ENCODE assay signal across 8 cellular contexts in the genomic region with DNA sequence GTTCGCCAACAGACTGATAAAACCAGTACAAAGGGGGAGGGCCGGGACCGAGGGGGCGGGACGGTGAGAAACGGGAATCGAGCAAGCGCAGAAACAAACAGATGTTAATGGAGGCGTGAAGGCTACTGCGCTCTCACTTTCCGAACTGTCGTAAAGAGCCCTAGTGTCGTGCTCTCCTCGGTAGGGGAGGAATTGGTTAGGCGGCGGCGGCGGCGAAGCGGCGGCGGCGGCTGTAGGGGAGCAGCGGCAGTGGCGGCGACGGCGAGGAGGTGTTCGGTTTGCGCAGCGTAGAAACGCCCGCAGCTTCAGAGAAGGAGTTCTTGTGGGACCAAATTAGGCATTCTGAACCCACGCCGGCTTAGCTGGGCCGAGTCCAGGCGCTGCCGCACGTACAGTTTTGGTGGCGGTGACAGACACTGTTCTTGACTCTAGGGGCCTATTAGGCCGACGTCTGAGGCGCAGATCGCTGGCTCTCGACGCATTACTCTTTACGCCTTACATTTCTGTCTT. TPM values are rescaled to one million over a fixed set of nuclear protein-coding genes. Genes with fewer than 3 reads are reported as not detected.
DNase-seq lines count a peak whose midpoint lies in the region; ATAC-seq and TF ChIP-seq lines count a peak whose summit lies in the region.

TSS of gene RNF111 (plus strand) at position 163 of the 510 bp plus-strand sequence. CDS start 43,160 bp downstream, outside the sequence.

- H3K27ac ChIP-seq in caudate nucleus (ENCODE audit: low read depth, low read length): peak within 1 kb of the TSS; percentile 88
- H3K27ac ChIP-seq in spleen: peak within 1 kb of the TSS; percentile 83 to 98 (median 96)

- WGBS in spleen, 5 donors: 0% methylated on average over 41 to 47 of the region's 47 CpGs

- H3K9me3 Mint-ChIP-seq in activated B cell treated with CpG ODN at 0.5 μM for 24 hours: no peaks in the 10 kb centered on the region

- H3K4me3 Mint-ChIP-seq in activated B cell treated with CpG ODN at 0.5 μM for 24 hours: peak within 1 kb of the TSS; percentile 95

- H3K4me1 Mint-ChIP-seq in activated B cell treated with CpG ODN at 0.5 μM for 24 hours: peaks cover 45% of the 10 kb centered on the region

- peak; percentile 6 to 63 (median 48) for TF ChIP-seq POLR2A in spleen (IDR thresholded peaks at IDR 0.05)

- POLR2A ChIA-PET in AG04449 (lab: Yijun Ruan, JAX): no interaction called here
- POLR2A ChIA-PET in activated B cell treated with CpG ODN at 0.5 μM for 24 hours (lab: Charles Lee): interaction anchor here (0.5 to 1.5 kb wide), 4 partner anchors 8 to 313 kb away, joined by 3 to 5 read pairs (median 4); no protein-coding TSS in a partner anchor

- no peaks in the 10 kb centered on the region for H3K27me3 Mint-ChIP-seq in activated B cell treated with CpG ODN at 0.5 μM for 24 hours

- H3K4me3 ChIP-seq in AG04449 (ENCODE audit: low read depth, low read length): peak within 1 kb of the TSS; percentile 99
- H3K4me3 ChIP-seq in spleen: peak within 1 kb of the TSS; percentile 78 to 95 (median 90)

- peaks cover 36% of the 10 kb centered on the region for H3K36me3 Mint-ChIP-seq in activated B cell treated with CpG ODN at 0.5 μM for 24 hours (ENCODE audit: low read depth)

- TF ChIP-seq CTCF in AG04449 (IDR thresholded peaks at IDR 0.05; ENCODE audit: insufficient read depth, low read length, missing control alignments) (no peak), activated B cell treated with CpG ODN at 0.5 μM for 24 hours (IDR thresholded peaks at IDR 0.05) (no peak), spleen (IDR thresholded peaks at IDR 0.05 in 8 of 11, conservative IDR thresholded peaks at IDR 0.05 in 3 of 11) (peak in 2 of 11 experiments; percentile 22 to 26)

- H3K27ac Mint-ChIP-seq in activated B cell treated with CpG ODN at 0.5 μM for 24 hours: peak within 1 kb of the TSS; percentile 94

- DNase-seq in AG04449 (ENCODE audit: low read depth, low spot score): peak; percentile 90
- peak; percentile 93 for DNase-seq in NCI-H345 (lab: John Stamatoyannopoulos, UW)
- DNase-seq in activated B cell treated with CpG ODN at 0.5 μM for 24 hours: peak; percentile 78
- DNase-seq in caudate nucleus (lab: John Stamatoyannopoulos, UW): peak in 60 of 61 donors; percentile 24 to 93 (median 82)
- peak; percentile 96 for DNase-seq in inferior parietal cortex (ENCODE audit: extremely low spot score)
- DNase-seq in spleen: peak; percentile 96

- H3K27me3 ChIP-seq in spleen (replicated peaks in 1 of 7): no peaks in the 10 kb centered on the region

- CTCF ChIA-PET in AG04449 (lab: Yijun Ruan, JAX) (interaction anchor here (0.8 to 3.2 kb wide), 5 partner anchors 16 to 541 kb away, joined by 3 to 18 read pairs (median 6); no protein-coding TSS in a partner anchor), activated B cell treated with CpG ODN at 0.5 μM for 24 hours (lab: Charles Lee) (interaction anchor here (2.4 kb wide), 1 partner anchor 151 kb away, joined by 6 read pairs; no protein-coding TSS in a partner anchor)

- intact Hi-C loops in activated B cell treated with CpG ODN at 0.5 μM for 24 hours (cut with micrococcal nuclease): loop anchor here (1.0 to 5.0 kb wide), 6 partner anchors 8 to 701 kb away; partner anchors contain the start of genes BNIP2, GTF2A2 and SLTM
- intact Hi-C loops in spleen (cut with DNase I; ENCODE audit: low total_unique reads): no loop called here

- H3K9me3 ChIP-seq in spleen: no peaks in the 10 kb centered on the region

- ATAC-seq in GM18907 (IDR thresholded peaks at IDR 0.05; ENCODE audit: unreplicated experiment) (peak; percentile 76), HG03159 (IDR thresholded peaks at IDR 0.05; ENCODE audit: unreplicated experiment) (peak; percentile 79), activated B cell treated with CpG ODN at 0.5 μM for 24 hours (ENCODE audit: low read depth) (peak; percentile 91)

- peaks cover 0 to 19% (median 4%) of the 10 kb centered on the region in 6 donors for H3K36me3 ChIP-seq in spleen

- peaks cover 20 to 61% (median 35%) of the 10 kb centered on the region in 6 donors for H3K4me1 ChIP-seq in spleen

RNA-seq across cellular contexts. Expression of gene RNF111, which starts in this region (rescaled TPM):
- 52.5 and 55.8 TPM in 2 replicates for total RNA-seq in activated B cell treated with CpG ODN at 0.5 μM for 24 hours
- total RNA-seq in spleen: 10 to 100 TPM; 33.6 to 68.2 (median 51.7) TPM
- polyA plus RNA-seq in spleen: 10 to 100 TPM; 10.5 to 14.9 (median 13.5) TPM

Comparison
In these comparisons a context has a peak if more than half of its experiments do, and no peak if none do; other contexts are left out.
1. Peak in every context shown above with its lines: DNase-seq, ATAC-seq, H3K4me3 ChIP-seq and H3K27ac ChIP-seq.